15 cellular contexts compared by ENCODE assay signal in genomic region chr2:46188041-46188715, GRCh38.
DNase-seq lines count a peak whose midpoint lies in the region; ATAC-seq and FAIRE-seq lines count a peak whose summit lies in the region.
"Had no signal": no experiment of that assay in that cellular context is flagged by ENCODE, and none has a peak within 500 bp of the region (broad histone marks: within the 10 kb centered on the region; RNA-seq: fewer than 3 reads in every experiment).

No MANE protein-coding gene starts in this region.

- POLR2A ChIA-PET in activated naive CD8-positive, alpha-beta T cell treated with anti-CD3 and anti-CD28 coated beads, Interleukin-2, amount 10 ng/mL, durations not matched to agents 7 days and 5 days (lab: Charles Lee): no interaction called here

- no peak for DNase-seq in activated naive CD8-positive, alpha-beta T cell treated with anti-CD3 and anti-CD28 coated beads, Interleukin-2, amount 10 ng/mL, durations not matched to agents 7 days and 5 days
- no peak for DNase-seq in activated naive CD8-positive, alpha-beta T cell treated with anti-CD3 and anti-CD28 coated beads for 36 hours
- DNase-seq in cerebellar nuclear complex (lab: John Stamatoyannopoulos, UW): peak; percentile 10 to 59
- no peak for DNase-seq in urothelium cell line (ENCODE audit: low spot score)
- no peak for DNase-seq in hepatic stellate cell (ENCODE audit: low spot score)
- DNase-seq: erythroblast, WERI-Rb-1 had no signal

- no peak for ATAC-seq in activated naive CD8-positive, alpha-beta T cell treated with anti-CD3 and anti-CD28 coated beads, Interleukin-2, amount 10 ng/mL, durations not matched to agents 7 days and 5 days (ENCODE audit: low read depth)
- ATAC-seq in GM19324 (IDR thresholded peaks at IDR 0.05; ENCODE audit: low FRiP score, unreplicated experiment) (no peak), GM21360 (IDR thresholded peaks at IDR 0.05; ENCODE audit: unreplicated experiment) (no peak)
- ATAC-seq: HCT116 had no signal

- H3K4me3 ChIP-seq in muscle layer of colon (ENCODE audit: low read depth in 1 of 2, low read length in 2 of 2): no peak overlapping the region
- H3K4me3 ChIP-seq: SJSA1 had no signal

- H3K27me3 ChIP-seq in muscle layer of colon (ENCODE audit: control insufficient read depth in 1 of 2, insufficient read depth in 2 of 2, low read length in 2 of 2): no peaks in the 10 kb centered on the region
- H3K27me3 ChIP-seq: neutrophil, SJSA1 had no signal

- H3K4me3 Mint-ChIP-seq in activated naive CD8-positive, alpha-beta T cell treated with anti-CD3 and anti-CD28 coated beads, Interleukin-2, amount 10 ng/mL, durations not matched to agents 7 days and 5 days: peak overlapping the region; percentile 43
- no peak overlapping the region for H3K4me3 Mint-ChIP-seq in activated naive CD8-positive, alpha-beta T cell treated with anti-CD3 and anti-CD28 coated beads for 36 hours

- H3K9me3 Mint-ChIP-seq in activated naive CD8-positive, alpha-beta T cell treated with anti-CD3 and anti-CD28 coated beads, Interleukin-2, amount 10 ng/mL, durations not matched to agents 7 days and 5 days: no peaks in the 10 kb centered on the region
- no peaks in the 10 kb centered on the region for H3K9me3 Mint-ChIP-seq in activated naive CD8-positive, alpha-beta T cell treated with anti-CD3 and anti-CD28 coated beads for 36 hours
- H3K9me3 Mint-ChIP-seq: activated naive CD4-positive, alpha-beta T cell treated with anti-CD3 and anti-CD28 coated beads, Interleukin-2, amount 50 U/mL, for 72 hours had no signal

- peaks cover 8% of the 10 kb centered on the region for H3K36me3 ChIP-seq in muscle layer of colon (ENCODE audit: insufficient read depth, low read length)
- H3K36me3 ChIP-seq: neutrophil, WERI-Rb-1 had no signal

- peak; percentile 20 for FAIRE-seq in urothelium cell line (lab: Jason Lieb, UNC)

- peak overlapping the region; percentile 81 for H3K27ac ChIP-seq in muscle layer of colon (ENCODE audit: low read depth, low read length)
- H3K27ac ChIP-seq: WERI-Rb-1 had no signal

- H3K4me1 ChIP-seq in muscle layer of colon (ENCODE audit: insufficient read depth, low read length): peaks cover 16% of the 10 kb centered on the region

- H3K36me3 Mint-ChIP-seq in activated naive CD8-positive, alpha-beta T cell treated with anti-CD3 and anti-CD28 coated beads, Interleukin-2, amount 10 ng/mL, durations not matched to agents 7 days and 5 days: no peaks in the 10 kb centered on the region
- peaks cover 3% of the 10 kb centered on the region for H3K36me3 Mint-ChIP-seq in activated naive CD8-positive, alpha-beta T cell treated with anti-CD3 and anti-CD28 coated beads for 36 hours
- H3K36me3 Mint-ChIP-seq: activated naive CD4-positive, alpha-beta T cell treated with anti-CD3 and anti-CD28 coated beads, Interleukin-2, amount 50 U/mL, for 72 hours had no signal

- H3K9me3 ChIP-seq in muscle layer of colon (ENCODE audit: low read length): no peaks in the 10 kb centered on the region
- H3K9me3 ChIP-seq: neutrophil, SJSA1 had no signal

- H3K4me1 Mint-ChIP-seq in activated naive CD8-positive, alpha-beta T cell treated with anti-CD3 and anti-CD28 coated beads, Interleukin-2, amount 10 ng/mL, durations not matched to agents 7 days and 5 days: peaks cover 9% of the 10 kb centered on the region
- peaks cover 10% of the 10 kb centered on the region for H3K4me1 Mint-ChIP-seq in activated naive CD8-positive, alpha-beta T cell treated with anti-CD3 and anti-CD28 coated beads for 36 hours

- H3K9ac ChIP-seq in muscle layer of colon (ENCODE audit: low read length): no peak overlapping the region

- no peak overlapping the region for H3K27ac Mint-ChIP-seq in activated naive CD8-positive, alpha-beta T cell treated with anti-CD3 and anti-CD28 coated beads, Interleukin-2, amount 10 ng/mL, durations not matched to agents 7 days and 5 days
- no peak overlapping the region for H3K27ac Mint-ChIP-seq in activated naive CD8-positive, alpha-beta T cell treated with anti-CD3 and anti-CD28 coated beads for 36 hours

- no peaks in the 10 kb centered on the region for H3K27me3 Mint-ChIP-seq in activated naive CD8-positive, alpha-beta T cell treated with anti-CD3 and anti-CD28 coated beads, Interleukin-2, amount 10 ng/mL, durations not matched to agents 7 days and 5 days
- no peaks in the 10 kb centered on the region for H3K27me3 Mint-ChIP-seq in activated naive CD8-positive, alpha-beta T cell treated with anti-CD3 and anti-CD28 coated beads for 36 hours
- H3K27me3 Mint-ChIP-seq: activated CD8-positive, alpha-beta memory T cell treated with anti-CD3 and anti-CD28 coated beads, Interleukin-2, amount 10 ng/mL, durations not matched to agents 7 days and 5 days had no signal

Comparison
In these comparisons a context has a peak if more than half of its experiments do, and no peak if none do; other contexts are left out.
1. DNase-seq: peak in cerebellar nuclear complex (2 of 2); none in activated naive CD8-positive, alpha-beta T cell treated with anti-CD3 and anti-CD28 coated beads, Interleukin-2, amount 10 ng/mL, durations not matched to agents 7 days and 5 days (single experiment), activated naive CD8-positive, alpha-beta T cell treated with anti-CD3 and anti-CD28 coated beads for 36 hours (single experiment), urothelium cell line (single experiment) and hepatic stellate cell (single experiment).